ENCODE assay signal across 8 cellular contexts in genomic region chr4:176319237-176319703, GRCh38. TPM values are rescaled to one million over a fixed set of nuclear protein-coding genes. Genes with fewer than 3 reads are reported as not detected.
DNase-seq lines count a peak whose midpoint lies in the region; ATAC-seq, FAIRE-seq and TF ChIP-seq lines count a peak whose summit lies in the region.

No MANE protein-coding gene starts in this region.

- no peaks in the 10 kb centered on the region for H3K9me3 ChIP-seq in lower lobe of right lung
- no peaks in the 10 kb centered on the region for H3K9me3 ChIP-seq in uterus

- no peak for TF ChIP-seq POLR2A in uterus (IDR thresholded peaks at IDR 0.05)

- H3K4me3 ChIP-seq in brain microvascular endothelial cell (ENCODE audit: low read depth, low read length) (peak overlapping the region; percentile 67), lower lobe of right lung (peak overlapping the region; percentile 80), uterus (peak overlapping the region; percentile 51 to 93)

- intact Hi-C loops in lower lobe of right lung (cut with DNase I) = no loop called here
- intact Hi-C loops in uterus (cut with DNase I; ENCODE audit: low total_unique reads) = loop anchor here (10.0 kb wide), 1 partner anchor 124 kb away; the partner anchor contains the start of gene SPATA4

- H3K4me1 Mint-ChIP-seq in activated naive CD4-positive, alpha-beta T cell treated with anti-CD3 and anti-CD28 coated beads, Interleukin-2, amount 50 U/mL, for 24 hours = peaks cover 41% of the 10 kb centered on the region

- H3K27me3 Mint-ChIP-seq in activated naive CD4-positive, alpha-beta T cell treated with anti-CD3 and anti-CD28 coated beads, Interleukin-2, amount 50 U/mL, for 24 hours = no peaks in the 10 kb centered on the region

- ATAC-seq in lower lobe of right lung = peak; percentile 1 to 21

- no peaks in the 10 kb centered on the region for H3K9me3 Mint-ChIP-seq in activated naive CD4-positive, alpha-beta T cell treated with anti-CD3 and anti-CD28 coated beads, Interleukin-2, amount 50 U/mL, for 24 hours

- H3K27ac Mint-ChIP-seq in activated naive CD4-positive, alpha-beta T cell treated with anti-CD3 and anti-CD28 coated beads, Interleukin-2, amount 50 U/mL, for 24 hours = peak overlapping the region; percentile 93

- in situ Hi-C loops in brain microvascular endothelial cell (cut with HindIII; ENCODE audit: low pct_ligation_motif_present, low sequenced_read_pairs) = no loop called here

- H3K27me3 ChIP-seq in brain microvascular endothelial cell (replicated peaks) = no peaks in the 10 kb centered on the region
- H3K27me3 ChIP-seq in lower lobe of right lung (ENCODE audit: low read depth) = no peaks in the 10 kb centered on the region
- no peaks in the 10 kb centered on the region for H3K27me3 ChIP-seq in uterus

- H3K4me1 ChIP-seq in lower lobe of right lung (peaks cover 39% of the 10 kb centered on the region), uterus (peaks cover 0 to 4% of the 10 kb centered on the region in 2 donors)

- peak overlapping the region; percentile 90 for H3K4me3 Mint-ChIP-seq in activated naive CD4-positive, alpha-beta T cell treated with anti-CD3 and anti-CD28 coated beads, Interleukin-2, amount 50 U/mL, for 24 hours

- no peak for FAIRE-seq in GM19239 (lab: Jason Lieb, UNC)

- H3K27ac ChIP-seq in brain microvascular endothelial cell (peak overlapping the region; percentile 6), lower lobe of right lung (peak overlapping the region; percentile 99), uterus (peak overlapping the region; percentile 93 to 99)

- DNase-seq in activated naive CD4-positive, alpha-beta T cell (lab: John Stamatoyannopoulos, UW) = no peak
- DNase-seq in brain microvascular endothelial cell (no peak), lower lobe of right lung (no peak), uterus (no peak), AG08395 (ENCODE audit: low spot score) (no peak), GM19239 (ENCODE audit: insufficient read length, low spot score) (no peak), GM10266 (ENCODE audit: extremely low spot score) (no peak)

- H3K36me3 ChIP-seq in brain microvascular endothelial cell (replicated peaks) = no peaks in the 10 kb centered on the region
- no peaks in the 10 kb centered on the region for H3K36me3 ChIP-seq in lower lobe of right lung
- H3K36me3 ChIP-seq in uterus = no peaks in the 10 kb centered on the region

- peaks cover 8% of the 10 kb centered on the region for H3K36me3 Mint-ChIP-seq in activated naive CD4-positive, alpha-beta T cell treated with anti-CD3 and anti-CD28 coated beads, Interleukin-2, amount 50 U/mL, for 24 hours

- TF ChIP-seq CTCF in brain microvascular endothelial cell (IDR thresholded peaks at IDR 0.05; ENCODE audit: low read depth, low read length, missing control alignments) (no peak), lower lobe of right lung (IDR thresholded peaks at IDR 0.05) (no peak), uterus (IDR thresholded peaks at IDR 0.05) (no peak), GM10266 (IDR thresholded peaks at IDR 0.05; ENCODE audit: control insufficient read depth, insufficient read depth, low read depth, missing control alignments) (no peak)

RNA-seq across cellular contexts. Expression of gene SPCS3, which starts 0.5 kb away (rescaled TPM):
- total RNA-seq in lower lobe of right lung (129 TPM), uterus (100 to 1,000 TPM in 3 of 4 donors, 10 to 100 TPM in 1; 37.9 to 160 (median 115) TPM)

RNA-seq across cellular contexts. Expression of gene ASB5, which starts 50.2 kb away (rescaled TPM):
- total RNA-seq in lower lobe of right lung = not detected
- total RNA-seq in uterus = under 1 TPM in 2 of 4 donors, not detected in 2; 0.28 to 0.37 TPM

Comparison
In these comparisons a context has a peak if more than half of its experiments do, and no peak if none do; other contexts are left out.
1. H3K27ac ChIP-seq: peak in every context shown above with its lines; median percentile 99 in lower lobe of right lung; 96 in uterus; 6 in brain microvascular endothelial cell.